Comparison of ENCODE assay signal across 9 cellular contexts in genomic region chr7:107501593-107501992, GRCh38. TPM values are rescaled to one million over a fixed set of nuclear protein-coding genes. Genes with fewer than 3 reads are reported as not detected.
DNase-seq lines count a peak whose midpoint lies in the region; ATAC-seq and TF ChIP-seq lines count a peak whose summit lies in the region.
"Had no signal": no experiment of that assay in that cellular context is flagged by ENCODE, and none has a peak within 500 bp of the region (broad histone marks: within the 10 kb centered on the region; RNA-seq: fewer than 3 reads in every experiment).

No MANE protein-coding gene starts in this region.

- H3K36me3 Mint-ChIP-seq in activated T-helper 17 cell treated with anti-CD3 and anti-CD28 coated beads, Interleukin-2, amount 50 U/mL, for 72 hours (ENCODE audit: low read depth) = peaks cover 15% of the 10 kb centered on the region

- H4K20me1 ChIP-seq in HCT116 (ENCODE audit: insufficient read depth) = no peaks in the 10 kb centered on the region

- H3K9ac ChIP-seq in HCT116 (ENCODE audit: low read length) (no peak overlapping the region), SK-N-MC (ENCODE audit: insufficient read length) (no peak overlapping the region)

- in situ Hi-C loops in transverse colon (cut with MboI; ENCODE audit: low pct_ligation_motif_present in 1 of 4, low pct_unique_long_range_greater_than_20kb in 1 of 4, low sequenced_read_pairs in 3 of 4) = no loop called here

- TF ChIP-seq POLR2A in HCT116 (IDR thresholded peaks at IDR 0.05; ENCODE audit: borderline replicate concordance, extremely low read depth, insufficient read depth, insufficient read length) (no peak), transverse colon (IDR thresholded peaks at IDR 0.05) (no peak), GM18505 (IDR thresholded peaks at IDR 0.05; ENCODE audit: borderline replicate concordance, extremely low read depth, insufficient read depth, insufficient read length) (no peak)

- no peaks in the 10 kb centered on the region for H3K9me3 ChIP-seq in HCT116 (ENCODE audit: control insufficient read depth in 1 of 2, insufficient read depth in 1 of 2, low read depth in 1 of 2, low read length in 2 of 2)
- H3K9me3 ChIP-seq in SK-N-MC (ENCODE audit: low read depth, low read length) = no peaks in the 10 kb centered on the region
- no peaks in the 10 kb centered on the region for H3K9me3 ChIP-seq in transverse colon

- H3K27me3 Mint-ChIP-seq in activated T-helper 17 cell treated with anti-CD3 and anti-CD28 coated beads, Interleukin-2, amount 50 U/mL, for 72 hours = no peaks in the 10 kb centered on the region

- H3K4me3 Mint-ChIP-seq in activated T-helper 17 cell treated with anti-CD3 and anti-CD28 coated beads, Interleukin-2, amount 50 U/mL, for 72 hours = no peak overlapping the region
- H3K4me3 Mint-ChIP-seq: T-helper 1 cell treated with Interleukin-12 subunit alpha and Interleukin-12 subunit beta and Interleukin-4 antibody, amounts not matched to agents 30 μg/mL and 1 μg/mL, for 36 hours had no signal

- no peaks in the 10 kb centered on the region for H3K9me2 ChIP-seq in HCT116 (ENCODE audit: insufficient read depth)

- no peaks in the 10 kb centered on the region for H3K27me3 ChIP-seq in HCT116 (ENCODE audit: insufficient read depth, low read length)
- no peaks in the 10 kb centered on the region for H3K27me3 ChIP-seq in transverse colon

- intact Hi-C loops in HCT116 (cut with micrococcal nuclease) = loop anchor here (2.0 kb wide), 1 partner anchor 299 kb away; no protein-coding TSS in a partner anchor
- intact Hi-C loops in transverse colon (cut with DNase I; ENCODE audit: low total_unique reads) = no loop called here

- TF ChIP-seq RAD21 in HCT116 (IDR thresholded peaks at IDR 0.05; ENCODE audit: low read depth) = peak; percentile 52

- BruUV-seq in HCT116 (replicated peaks; lab: Mats Ljungman, UMichigan) = no TSS peak

- TF ChIP-seq EP300 in transverse colon (IDR thresholded peaks at IDR 0.05; ENCODE audit: low read depth) = no peak

- DNase-seq in DMS 273 treated with DMSO at 0.1 percent for 48 hours (lab: John Stamatoyannopoulos, UW) (peak; percentile 10), HCT116 (ENCODE audit: low read depth, low spot score) (peak; percentile 26), SK-N-MC (ENCODE audit: low read depth, low spot score) (peak; percentile 8), fibroblast of the aortic adventitia (ENCODE audit: low read depth) (peak; percentile 48), transverse colon (peak; percentile 23), NCI-H345 (lab: John Stamatoyannopoulos, UW) (no peak)

- 91 to 95% methylated on average over 1 of the region's 1 CpG for WGBS in transverse colon (ENCODE audit: low coverage in 1 of 2), 2 donors

- H3K4me3 ChIP-seq in HCT116 (replicated peaks in 1 of 2; ENCODE audit: low read depth in 1 of 2, low read length in 2 of 2) = no peak overlapping the region
- no peak overlapping the region for H3K4me3 ChIP-seq in SK-N-MC
- H3K4me3 ChIP-seq in fibroblast of the aortic adventitia (ENCODE audit: low read depth, low read length) = no peak overlapping the region
- H3K4me3 ChIP-seq in transverse colon = no peak overlapping the region

- no peaks in the 10 kb centered on the region for H3K9me3 Mint-ChIP-seq in activated T-helper 17 cell treated with anti-CD3 and anti-CD28 coated beads, Interleukin-2, amount 50 U/mL, for 72 hours

- RAD21 ChIA-PET in HCT116 (lab: Charles Lee; ENCODE audit: low non-redundant PET in 1 of 2, low total read pairs in 2 of 2, uncharacterized antibody in 2 of 2, unreplicated experiment in 2 of 2) = interaction anchor here in 1 of 2 experiments (1.3 kb wide), 1 partner anchor 39 kb away, joined by 3 read pairs; no protein-coding TSS in a partner anchor

- ATAC-seq in HCT116 (peak; percentile 77), GM18505 (IDR thresholded peaks at IDR 0.05; ENCODE audit: unreplicated experiment) (no peak)
- ATAC-seq in activated T-helper 17 cell treated with anti-CD3 and anti-CD28 coated beads, Interleukin-2, amount 50 U/mL, for 72 hours (replicated peaks) = no peak

- no peak overlapping the region for H2AFZ ChIP-seq in HCT116 (ENCODE audit: low read depth, low read length, poor library complexity, severe bottlenecking)

- H3K4me1 ChIP-seq in HCT116 (ENCODE audit: control insufficient read depth in 1 of 2, insufficient read depth in 2 of 2, low read length in 2 of 2) = peaks cover 10 to 13% of the 10 kb centered on the region in 2 experiments; a peak in 3 of 4 replicates
- peaks cover 4 to 12% (median 9%) of the 10 kb centered on the region in 4 donors for H3K4me1 ChIP-seq in transverse colon

- no peaks in the 10 kb centered on the region; the same call in 1 of the 2 replicates for H3K79me2 ChIP-seq in HCT116 (ENCODE audit: insufficient read depth, low read length)

- H3K36me3 ChIP-seq in HCT116 (ENCODE audit: control insufficient read depth in 1 of 2, insufficient read depth in 2 of 2, low read length in 2 of 2) (no peaks in the 10 kb centered on the region), SK-N-MC (ENCODE audit: insufficient read depth, low read length) (no peaks in the 10 kb centered on the region; the same call in 1 of the 2 replicates), transverse colon (no peaks in the 10 kb centered on the region)

- POLR2A ChIA-PET in HCT116 (lab: Charles Lee) = no interaction called here

- H3K4me2 ChIP-seq in HCT116 (ENCODE audit: low read length) = no peak overlapping the region

- TF ChIP-seq CTCF in HCT116 (IDR thresholded peaks at IDR 0.05 in 2 of 3, conservative IDR thresholded peaks at IDR 0.05 in 1 of 3; ENCODE audit: borderline replicate concordance in 1 of 3, insufficient read depth in 1 of 3, low read depth in 2 of 3, low read length in 2 of 3) (peak; percentile 31 to 62 (median 56); a peak in 5 of 6 replicates), fibroblast of the aortic adventitia (IDR thresholded peaks at IDR 0.05; ENCODE audit: insufficient read depth, low read length) (peak; percentile 47), transverse colon (IDR thresholded peaks at IDR 0.05) (peak in 4 of 5 experiments; percentile 26 to 44 (median 30))

- H3K27ac ChIP-seq in HCT116 (ENCODE audit: low read depth, low read length) (no peak overlapping the region), SK-N-MC (no peak overlapping the region), transverse colon (no peak overlapping the region)

- CTCF ChIA-PET in HCT116 (lab: Charles Lee) = interaction anchor here (0.6 to 1.5 kb wide), 11 partner anchors 12 to 377 kb away, joined by 3 to 8 read pairs (median 4); no protein-coding TSS in a partner anchor

- H3K27ac Mint-ChIP-seq in activated T-helper 17 cell treated with anti-CD3 and anti-CD28 coated beads, Interleukin-2, amount 50 U/mL, for 72 hours = no peak overlapping the region
- H3K27ac Mint-ChIP-seq: T-helper 1 cell treated with Interleukin-12 subunit alpha and Interleukin-12 subunit beta and Interleukin-4 antibody, amounts not matched to agents 30 μg/mL and 1 μg/mL, for 36 hours had no signal

- H3K4me1 Mint-ChIP-seq in activated T-helper 17 cell treated with anti-CD3 and anti-CD28 coated beads, Interleukin-2, amount 50 U/mL, for 72 hours = peaks cover 4% of the 10 kb centered on the region

TF ChIP-seq in HCT116, 20 proteins besides CTCF, POLR2A, EP300 and RAD21:
- TF ChIP-seq FOSL1 (IDR thresholded peaks at IDR 0.05; ENCODE audit: low read depth) = no peak
- no peak for TF ChIP-seq TCF7L2 (IDR thresholded peaks at IDR 0.05; ENCODE audit: borderline replicate concordance, extremely low read depth, insufficient read depth, insufficient read length)
- TF ChIP-seq JUND (IDR thresholded peaks at IDR 0.05) = no peak
- no peak for TF ChIP-seq REST (IDR thresholded peaks at IDR 0.05; ENCODE audit: low read depth)
- no peak for TF ChIP-seq CBX3 (IDR thresholded peaks at IDR 0.05; ENCODE audit: low read depth)
- TF ChIP-seq EZH2phosphoT487 (IDR thresholded peaks at IDR 0.05; ENCODE audit: borderline replicate concordance) = no peak
- no peak for TF ChIP-seq EGR1 (IDR thresholded peaks at IDR 0.05; ENCODE audit: low read depth)
- TF ChIP-seq MAX (IDR thresholded peaks at IDR 0.05) = no peak
- TF ChIP-seq SIN3A (IDR thresholded peaks at IDR 0.05; ENCODE audit: low read depth) = no peak
- no peak for TF ChIP-seq ATF3 (IDR thresholded peaks at IDR 0.05)
- no peak for TF ChIP-seq CEBPB (IDR thresholded peaks at IDR 0.05; ENCODE audit: low read depth)

RNA-seq across cellular contexts. Expression of gene GPR22, which starts 31.7 kb away (rescaled TPM):
- not detected for total RNA-seq in HCT116 (2021; ENCODE audit: unreplicated experiment)
- polyA plus RNA-seq in HCT116 (2012) = not detected in 2 replicates
- total RNA-seq in fibroblast of the aortic adventitia (ENCODE audit: low replicate concordance) = not detected in 2 replicates
- under 1 TPM in 1 of 4 donors, not detected in 3; 0.14 TPM for total RNA-seq in transverse colon
- total RNA-seq in activated T-helper 17 cell treated with anti-CD3 and anti-CD28 coated beads, Interleukin-2, amount 50 U/mL, for 72 hours = not detected
